In genomic region chr19:28718909-28719308, GRCh38 we compare ENCODE assay signal across 8 cellular contexts.
"Had no signal": no experiment of that assay in that cellular context is flagged by ENCODE, and none has a peak within 500 bp of the region (broad histone marks: within the 10 kb centered on the region; RNA-seq: fewer than 3 reads in every experiment).

No MANE protein-coding gene starts in this region.

- FAIRE-seq: G401.6, GM12878, GM12891, GM12892, GM18507, GM19239 had no signal

- H3K4me3 ChIP-seq: GM12878 had no signal

- ATAC-seq: GM12878 had no signal

- DNase-seq: GDM1, GF-D8 had no signal
